ENCODE assay signal across 1 cellular context in the genomic region with DNA sequence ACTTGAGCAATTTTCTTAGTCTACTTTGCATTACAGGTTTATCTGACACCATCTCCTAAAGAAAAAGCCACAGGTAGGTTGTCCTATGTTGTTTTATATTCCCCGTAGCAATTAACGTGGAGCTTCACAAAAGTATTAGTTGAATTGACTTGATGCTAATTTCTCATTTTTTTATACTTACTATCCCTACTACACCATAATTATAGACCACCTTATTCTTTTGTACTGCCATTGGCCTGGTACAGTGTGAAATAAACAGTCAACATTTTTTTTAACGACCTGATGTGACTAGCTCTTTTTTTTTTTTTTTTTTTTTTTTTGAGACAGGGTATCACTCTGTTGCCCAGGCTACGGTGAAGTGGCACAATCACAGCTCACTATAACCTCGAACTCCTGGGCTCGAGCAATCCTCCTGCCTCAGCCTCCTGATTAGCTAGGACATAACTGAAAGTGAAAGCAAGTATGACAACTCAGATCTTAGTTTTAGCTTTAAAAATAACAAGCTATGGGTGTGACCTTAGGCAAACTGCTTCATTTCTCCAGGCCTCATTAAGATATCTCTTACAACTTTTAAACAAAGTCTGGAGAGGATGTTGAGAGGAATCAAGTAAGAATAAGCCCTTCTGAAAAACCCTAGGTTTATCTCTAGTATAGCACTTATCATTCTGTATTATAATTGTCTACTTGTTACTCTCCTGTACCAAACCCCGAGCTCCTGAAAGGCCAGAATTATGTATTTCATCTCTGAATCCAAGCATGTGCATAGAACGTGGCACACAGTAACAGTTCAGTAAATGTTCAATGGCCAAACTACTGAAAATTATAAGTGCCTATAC.
TF ChIP-seq lines count a peak whose summit lies in the region.

No MANE protein-coding gene starts in this region.

TF ChIP-seq in K562, 482 proteins besides CTCF, POLR2A, EP300 and RAD21 (continued from another document and continues in another):
- TF ChIP-seq, protein P1, sequence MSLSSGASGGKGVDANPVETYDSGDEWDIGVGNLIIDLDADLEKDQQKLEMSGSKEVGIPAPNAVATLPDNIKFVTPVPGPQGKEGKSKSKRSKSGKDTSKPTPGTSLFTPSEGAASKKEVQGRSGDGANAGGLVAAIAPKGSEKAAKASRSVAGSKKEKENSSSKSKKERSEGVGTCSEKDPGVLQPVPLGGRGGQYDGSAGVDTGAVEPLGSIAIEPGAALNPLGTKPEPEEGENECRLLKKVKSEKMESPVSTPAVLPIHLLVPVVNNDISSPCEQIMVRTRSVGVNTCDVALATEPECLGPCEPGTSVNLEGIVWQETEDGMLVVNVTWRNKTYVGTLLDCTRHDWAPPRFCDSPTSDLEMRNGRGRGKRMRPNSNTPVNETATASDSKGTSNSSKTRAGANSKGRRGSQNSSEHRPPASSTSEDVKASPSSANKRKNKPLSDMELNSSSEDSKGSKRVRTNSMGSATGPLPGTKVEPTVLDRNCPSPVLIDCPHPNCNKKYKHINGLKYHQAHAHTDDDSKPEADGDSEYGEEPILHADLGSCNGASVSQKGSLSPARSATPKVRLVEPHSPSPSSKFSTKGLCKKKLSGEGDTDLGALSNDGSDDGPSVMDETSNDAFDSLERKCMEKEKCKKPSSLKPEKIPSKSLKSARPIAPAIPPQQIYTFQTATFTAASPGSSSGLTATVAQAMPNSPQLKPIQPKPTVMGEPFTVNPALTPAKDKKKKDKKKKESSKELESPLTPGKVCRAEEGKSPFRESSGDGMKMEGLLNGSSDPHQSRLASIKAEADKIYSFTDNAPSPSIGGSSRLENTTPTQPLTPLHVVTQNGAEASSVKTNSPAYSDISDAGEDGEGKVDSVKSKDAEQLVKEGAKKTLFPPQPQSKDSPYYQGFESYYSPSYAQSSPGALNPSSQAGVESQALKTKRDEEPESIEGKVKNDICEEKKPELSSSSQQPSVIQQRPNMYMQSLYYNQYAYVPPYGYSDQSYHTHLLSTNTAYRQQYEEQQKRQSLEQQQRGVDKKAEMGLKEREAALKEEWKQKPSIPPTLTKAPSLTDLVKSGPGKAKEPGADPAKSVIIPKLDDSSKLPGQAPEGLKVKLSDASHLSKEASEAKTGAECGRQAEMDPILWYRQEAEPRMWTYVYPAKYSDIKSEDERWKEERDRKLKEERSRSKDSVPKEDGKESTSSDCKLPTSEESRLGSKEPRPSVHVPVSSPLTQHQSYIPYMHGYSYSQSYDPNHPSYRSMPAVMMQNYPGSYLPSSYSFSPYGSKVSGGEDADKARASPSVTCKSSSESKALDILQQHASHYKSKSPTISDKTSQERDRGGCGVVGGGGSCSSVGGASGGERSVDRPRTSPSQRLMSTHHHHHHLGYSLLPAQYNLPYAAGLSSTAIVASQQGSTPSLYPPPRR (CRISPR knock-in tag; IDR thresholded peaks at IDR 0.05; ENCODE audit: borderline replicate concordance): no peak
- TF ChIP-seq RFX1 (IDR thresholded peaks at IDR 0.05) (peak; percentile 66), TAF7 (tag; IDR thresholded peaks at IDR 0.05) (no peak), SMARCE1 (IDR thresholded peaks at IDR 0.05) (0 out of 2 replicates have a peak, but pooled peaks have one; percentile 33), ZNF780A (CRISPR knock-in tag; IDR thresholded peaks at IDR 0.05) (no peak), C11orf30 (IDR thresholded peaks at IDR 0.05; ENCODE audit: low read depth) (no peak), RERE (CRISPR knock-in tag; IDR thresholded peaks at IDR 0.05; ENCODE audit: borderline replicate concordance) (no peak), MCM3 (IDR thresholded peaks at IDR 0.05) (no peak), XRCC4 (IDR thresholded peaks at IDR 0.05; ENCODE audit: extremely low read depth, insufficient read depth, insufficient read length) (no peak), HDAC8 (tag; IDR thresholded peaks at IDR 0.05) (no peak), ZNF830 (CRISPR knock-in tag; IDR thresholded peaks at IDR 0.05) (no peak), ZBTB33 (CRISPR knock-in tag; IDR thresholded peaks at IDR 0.05) (no peak), PHF21A (IDR thresholded peaks at IDR 0.05; ENCODE audit: borderline replicate concordance, low read depth) (no peak), SREBF1 (IDR thresholded peaks at IDR 0.05; ENCODE audit: borderline replicate concordance, low read depth, low read length) (no peak), THRB (CRISPR knock-in tag; conservative IDR thresholded peaks at IDR 0.05) (no peak), IFI16 (CRISPR knock-in tag; IDR thresholded peaks at IDR 0.05) (no peak), HNRNPUL1 (IDR thresholded peaks at IDR 0.05; ENCODE audit: low read length) (no peak), ZNF274 (IDR thresholded peaks at IDR 0.05; ENCODE audit: borderline replicate concordance, low read depth, low read length) (no peak), LCOR (CRISPR knock-in tag; IDR thresholded peaks at IDR 0.05) (no peak), SMARCA4 (IDR thresholded peaks at IDR 0.05) (no peak), EGR1 (conservative IDR thresholded peaks at IDR 0.05) (no peak), KDM1A (IDR thresholded peaks at IDR 0.05) (peak; percentile 18 to 62; a peak in 2 of 4 replicates), KLF16 (IDR thresholded peaks at IDR 0.05) (no peak)
- TF ChIP-seq, protein P2, sequence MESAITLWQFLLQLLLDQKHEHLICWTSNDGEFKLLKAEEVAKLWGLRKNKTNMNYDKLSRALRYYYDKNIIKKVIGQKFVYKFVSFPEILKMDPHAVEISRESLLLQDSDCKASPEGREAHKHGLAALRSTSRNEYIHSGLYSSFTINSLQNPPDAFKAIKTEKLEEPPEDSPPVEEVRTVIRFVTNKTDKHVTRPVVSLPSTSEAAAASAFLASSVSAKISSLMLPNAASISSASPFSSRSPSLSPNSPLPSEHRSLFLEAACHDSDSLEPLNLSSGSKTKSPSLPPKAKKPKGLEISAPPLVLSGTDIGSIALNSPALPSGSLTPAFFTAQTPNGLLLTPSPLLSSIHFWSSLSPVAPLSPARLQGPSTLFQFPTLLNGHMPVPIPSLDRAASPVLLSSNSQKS (CRISPR knock-in tag; IDR thresholded peaks at IDR 0.05): no peak
- TF ChIP-seq, protein P3, sequence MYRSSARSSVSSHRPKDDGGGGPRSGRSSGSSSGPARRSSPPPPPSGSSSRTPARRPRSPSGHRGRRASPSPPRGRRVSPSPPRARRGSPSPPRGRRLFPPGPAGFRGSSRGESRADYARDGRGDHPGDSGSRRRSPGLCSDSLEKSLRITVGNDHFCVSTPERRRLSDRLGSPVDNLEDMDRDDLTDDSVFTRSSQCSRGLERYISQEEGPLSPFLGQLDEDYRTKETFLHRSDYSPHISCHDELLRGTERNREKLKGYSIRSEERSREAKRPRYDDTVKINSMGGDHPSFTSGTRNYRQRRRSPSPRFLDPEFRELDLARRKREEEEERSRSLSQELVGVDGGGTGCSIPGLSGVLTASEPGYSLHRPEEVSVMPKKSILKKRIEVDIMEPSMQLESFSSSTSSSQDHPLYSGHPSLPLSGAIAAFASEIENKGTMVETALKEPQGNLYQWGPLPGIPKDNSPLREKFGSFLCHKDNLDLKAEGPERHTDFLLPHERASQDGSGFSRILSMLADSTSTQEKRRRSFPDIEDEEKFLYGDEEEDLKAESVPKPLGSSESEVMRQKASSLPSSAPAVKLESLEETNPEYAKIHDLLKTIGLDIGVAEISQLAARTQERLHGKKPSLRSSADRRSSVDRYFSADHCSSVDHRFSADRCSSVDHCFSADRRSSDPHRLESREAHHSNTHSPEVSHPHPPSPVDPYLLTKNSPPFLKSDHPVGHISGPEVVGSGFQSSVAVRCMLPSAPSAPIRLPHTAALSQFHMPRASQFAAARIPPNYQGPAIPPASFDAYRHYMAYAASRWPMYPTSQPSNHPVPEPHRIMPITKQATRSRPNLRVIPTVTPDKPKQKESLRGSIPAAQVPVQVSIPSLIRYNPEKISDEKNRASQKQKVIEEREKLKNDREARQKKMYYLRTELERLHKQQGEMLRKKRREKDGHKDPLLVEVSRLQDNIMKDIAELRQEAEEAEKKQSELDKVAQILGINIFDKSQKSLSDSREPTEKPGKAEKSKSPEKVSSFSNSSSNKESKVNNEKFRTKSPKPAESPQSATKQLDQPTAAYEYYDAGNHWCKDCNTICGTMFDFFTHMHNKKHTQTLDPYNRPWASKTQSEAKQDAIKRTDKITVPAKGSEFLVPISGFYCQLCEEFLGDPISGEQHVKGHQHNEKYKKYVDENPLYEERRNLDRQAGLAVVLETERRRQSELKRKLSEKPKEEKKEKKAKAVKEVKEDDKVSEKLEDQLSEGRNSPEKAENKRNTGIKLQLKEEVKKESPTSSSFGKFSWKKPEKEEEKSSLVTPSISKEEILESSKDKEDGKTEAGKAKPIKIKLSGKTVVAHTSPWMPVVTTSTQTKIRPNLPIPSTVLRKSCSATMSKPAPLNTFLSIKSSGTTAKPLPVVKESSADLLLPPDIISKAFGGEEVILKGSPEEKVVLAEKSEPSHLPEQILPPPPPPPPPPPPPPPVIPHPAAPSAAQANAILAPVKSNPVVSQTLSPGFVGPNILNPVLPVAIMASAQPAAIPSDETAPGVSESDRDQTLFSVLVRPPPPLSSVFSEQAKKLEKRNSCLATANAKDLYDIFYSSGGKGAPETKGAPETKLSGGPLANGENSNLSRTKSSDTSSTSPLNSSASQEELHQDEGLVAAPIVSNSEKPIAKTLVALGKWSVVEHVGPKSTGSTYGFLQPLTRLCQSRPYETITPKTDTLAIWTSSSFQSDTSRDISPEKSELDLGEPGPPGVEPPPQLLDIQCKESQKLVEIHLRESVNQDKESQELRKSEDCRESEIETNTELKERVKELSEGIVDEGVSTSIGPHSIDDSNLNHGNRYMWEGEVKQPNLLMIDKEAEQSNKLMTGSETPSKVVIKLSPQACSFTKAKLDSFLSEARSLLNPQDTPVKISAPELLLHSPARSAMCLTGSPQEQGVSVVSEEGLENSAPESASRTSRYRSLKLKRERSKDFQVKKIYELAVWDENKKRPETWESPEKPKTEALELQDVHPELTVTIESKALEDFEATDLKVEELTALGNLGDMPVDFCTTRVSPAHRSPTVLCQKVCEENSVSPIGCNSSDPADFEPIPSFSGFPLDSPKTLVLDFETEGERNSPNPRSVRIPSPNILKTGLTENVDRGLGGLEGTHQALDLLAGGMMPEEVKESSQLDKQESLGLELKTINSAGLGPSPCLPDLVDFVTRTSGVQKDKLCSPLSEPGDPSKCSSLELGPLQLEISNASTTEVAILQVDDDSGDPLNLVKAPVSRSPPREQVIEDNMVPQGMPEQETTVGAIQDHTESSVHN (IDR thresholded peaks at IDR 0.05; ENCODE audit: borderline replicate concordance in 1 of 2, low read depth in 1 of 2): 0 out of 4 replicates have a peak, but pooled peaks of 1 of the 2 experiments have one; percentile 20
- TF ChIP-seq, protein P4, sequence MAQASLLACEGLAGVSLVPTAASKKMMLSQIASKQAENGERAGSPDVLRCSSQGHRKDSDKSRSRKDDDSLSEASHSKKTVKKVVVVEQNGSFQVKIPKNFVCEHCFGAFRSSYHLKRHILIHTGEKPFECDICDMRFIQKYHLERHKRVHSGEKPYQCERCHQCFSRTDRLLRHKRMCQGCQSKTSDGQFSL (CRISPR knock-in tag; IDR thresholded peaks at IDR 0.05): no peak
- TF ChIP-seq, protein P4 (tag; IDR thresholded peaks at IDR 0.05): 0 out of 4 replicates have a peak, but pooled peaks of 1 of the 2 experiments have one; percentile 14
